ENCODE assay signal across 23 cellular contexts in the genomic region with DNA sequence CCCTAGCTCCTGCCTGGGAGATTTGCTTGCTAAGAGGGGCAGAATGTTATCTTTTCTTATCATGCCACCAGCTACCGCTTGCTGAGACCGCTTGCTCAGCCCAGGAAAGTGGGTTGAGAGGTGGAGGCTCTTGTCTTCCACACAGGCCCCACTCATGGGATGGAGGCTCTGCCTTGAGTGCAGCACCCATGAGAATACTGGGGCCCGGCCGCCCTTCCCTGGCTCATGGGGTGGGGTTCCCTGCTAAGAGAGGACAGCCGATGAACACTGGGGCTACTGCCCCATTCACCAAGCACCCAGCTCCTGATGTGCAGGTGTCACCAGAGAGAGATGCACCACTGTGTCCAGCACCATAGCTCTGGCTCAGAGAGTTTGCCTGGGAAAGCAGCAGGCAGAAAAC. TPM values are rescaled to one million over a fixed set of nuclear protein-coding genes. Genes with fewer than 3 reads are reported as not detected.
DNase-seq lines count a peak whose midpoint lies in the region; ATAC-seq, FAIRE-seq and TF ChIP-seq lines count a peak whose summit lies in the region.
"Had no signal": no experiment of that assay in that cellular context is flagged by ENCODE, and none has a peak within 500 bp of the region (broad histone marks: within the 10 kb centered on the region; RNA-seq: fewer than 3 reads in every experiment).

No MANE protein-coding gene starts in this region.

- CTCF ChIA-PET in HepG2 (lab: Yijun Ruan, JAX; ENCODE audit: low intra/inter-chr PET ratio, low total read pairs) = no interaction called here

- H4K20me1 ChIP-seq in astrocyte (ENCODE audit: insufficient read depth, low read length) (no peaks in the 10 kb centered on the region), osteoblast (ENCODE audit: insufficient read depth, low read length) (no peaks in the 10 kb centered on the region), HepG2 (ENCODE audit: insufficient read depth, low read length) (no peaks in the 10 kb centered on the region)
- H4K20me1 ChIP-seq: BLaER1 treated with 17β-estradiol and CSF1 and Interleukin-3, amounts not matched to agents 10 nM and 100 nM had no signal

- peaks cover 2% of the 10 kb centered on the region for H3K4me1 Mint-ChIP-seq in astrocyte (ENCODE audit: low read depth, unreplicated experiment)

- no peak overlapping the region for H3K27ac ChIP-seq in astrocyte (ENCODE audit: low read depth, low read length)
- H3K27ac ChIP-seq in osteoblast (ENCODE audit: low read depth, low read length) = no peak overlapping the region
- no peak overlapping the region for H3K27ac ChIP-seq in HepG2 (ENCODE audit: extremely low read length, insufficient read depth, low read length)
- H3K27ac ChIP-seq: 22Rv1; A549; BLaER1 treated with 17β-estradiol and CSF1 and Interleukin-3, amounts not matched to agents 10 nM and 100 nM; C4-2B had no signal

- H2AFZ ChIP-seq in astrocyte (ENCODE audit: low read depth, low read length) (no peak overlapping the region), osteoblast (ENCODE audit: low read length) (no peak overlapping the region), HepG2 (ENCODE audit: low read length) (no peak overlapping the region)

- in situ Hi-C loops in HepG2 (cut with HindIII; ENCODE audit: extremely low pct_ligation_motif_present, low pct_unique_long_range_greater_than_20kb) = no loop called here

- WGBS in HepG2 (ENCODE audit: low lambda C conversion rate) = 75% methylated on average over 5 of the region's 5 CpGs

- H3K9me3 ChIP-seq in astrocyte (ENCODE audit: insufficient read depth, low read depth, low read length) (no peaks in the 10 kb centered on the region), osteoblast (ENCODE audit: low read depth, low read length) (no peaks in the 10 kb centered on the region), HepG2 (ENCODE audit: low read length) (no peaks in the 10 kb centered on the region)
- H3K9me3 ChIP-seq: A549; BLaER1 treated with 17β-estradiol and CSF1 and Interleukin-3, amounts not matched to agents 10 nM and 100 nM; Caco-2 had no signal

- no peak for TF ChIP-seq RAD21 in HepG2 (CRISPR knock-in tag; IDR thresholded peaks at IDR 0.05)

- no peaks in the 10 kb centered on the region for H3K9me3 Mint-ChIP-seq in astrocyte (ENCODE audit: unreplicated experiment)
- H3K9me3 Mint-ChIP-seq: CD4-positive, alpha-beta T cell; CD8-positive, alpha-beta T cell had no signal

- TF ChIP-seq POLR2A in GM18505 (IDR thresholded peaks at IDR 0.05; ENCODE audit: borderline replicate concordance, extremely low read depth, insufficient read depth, insufficient read length) (no peak), HepG2 (IDR thresholded peaks at IDR 0.05; ENCODE audit: insufficient read depth in 1 of 2, low read depth in 2 of 2, low read length in 2 of 2) (no peak)

- no peaks in the 10 kb centered on the region for H3K36me3 Mint-ChIP-seq in astrocyte (ENCODE audit: low read depth, unreplicated experiment)
- H3K36me3 Mint-ChIP-seq: CD8-positive, alpha-beta T cell had no signal

- POLR2A ChIA-PET in HepG2 (lab: Yijun Ruan, JAX) = interaction anchor here (1.4 kb wide), 1 partner anchor 18 kb away, joined by 3 read pairs; a partner anchor contains a TSS

- H3K27me3 Mint-ChIP-seq in astrocyte (ENCODE audit: low read depth, unreplicated experiment) = peaks cover 14% of the 10 kb centered on the region
- H3K27me3 Mint-ChIP-seq: CD4-positive, alpha-beta T cell had no signal

- DNase-seq in astrocyte (ENCODE audit: low read depth) (no peak), osteoblast (ENCODE audit: insufficient read length, low spot score, missing footprints) (peak; percentile 77), HepG2 (ENCODE audit: low spot score) (no peak)
- DNase-seq: AML-193; Caco-2; Calu3; CD4-positive, alpha-beta T cell; CD8-positive, alpha-beta T cell; DND-41; EL; GDM1 had no signal

- ATAC-seq in esophagus mucosa = peak; percentile 21
- ATAC-seq in GM18505 (IDR thresholded peaks at IDR 0.05; ENCODE audit: unreplicated experiment) = no peak
- no peak for ATAC-seq in HG03378 (IDR thresholded peaks at IDR 0.05; ENCODE audit: unreplicated experiment)
- ATAC-seq in HepG2 = no peak
- ATAC-seq: A549; CD8-positive, alpha-beta T cell; GM12878 had no signal

- H3K36me3 ChIP-seq in astrocyte (ENCODE audit: insufficient read depth, low read length) = no peaks in the 10 kb centered on the region
- H3K36me3 ChIP-seq in osteoblast (ENCODE audit: insufficient read depth, low read length) = no peaks in the 10 kb centered on the region
- H3K36me3 ChIP-seq in HepG2 (replicated peaks in 1 of 2; ENCODE audit: control insufficient read depth in 1 of 2, insufficient read depth in 2 of 2, low read length in 2 of 2) = no peaks in the 10 kb centered on the region
- H3K36me3 ChIP-seq: BLaER1 treated with 17β-estradiol and CSF1 and Interleukin-3, amounts not matched to agents 10 nM and 100 nM had no signal

- TF ChIP-seq CTCF in astrocyte (IDR thresholded peaks at IDR 0.05; ENCODE audit: insufficient read depth, low read depth, low read length) = no peak
- TF ChIP-seq CTCF in osteoblast (IDR thresholded peaks at IDR 0.05; ENCODE audit: extremely low read depth, low read depth, low read length) = no peak
- TF ChIP-seq CTCF in HepG2 (CRISPR knock-in tag; IDR thresholded peaks at IDR 0.05) = no peak

- H3K27ac Mint-ChIP-seq in astrocyte (ENCODE audit: unreplicated experiment) = peak overlapping the region; percentile 31
- H3K27ac Mint-ChIP-seq: B cell; CD4-positive, alpha-beta T cell; CD8-positive, alpha-beta T cell had no signal

- no peak for TF ChIP-seq EP300 in HepG2 (IDR thresholded peaks at IDR 0.05; ENCODE audit: low read depth in 2 of 2, low read length in 2 of 2)
- no peak for TF ChIP-seq EP300 in HepG2 (CRISPR knock-in tag; IDR thresholded peaks at IDR 0.05; ENCODE audit: borderline replicate concordance)

- no peak overlapping the region for H3K4me3 ChIP-seq in astrocyte (ENCODE audit: insufficient read depth, low read depth, low read length)
- no peak overlapping the region for H3K4me3 ChIP-seq in osteoblast (ENCODE audit: insufficient read depth, low read length)
- no peak overlapping the region for H3K4me3 ChIP-seq in HepG2 (replicated peaks in 1 of 3; ENCODE audit: insufficient read depth in 1 of 3, low read depth in 2 of 3, low read length in 3 of 3)
- H3K4me3 ChIP-seq: A549; BLaER1 treated with 17β-estradiol and CSF1 and Interleukin-3, amounts not matched to agents 10 nM and 100 nM; GM12878 had no signal

- H3K27me3 ChIP-seq in astrocyte (ENCODE audit: insufficient read depth, low read length) = no peaks in the 10 kb centered on the region
- no peaks in the 10 kb centered on the region for H3K27me3 ChIP-seq in osteoblast (ENCODE audit: insufficient read depth, low read length)
- peaks cover 0 to 13% of the 10 kb centered on the region in 2 experiments; a peak in 2 of 5 replicates for H3K27me3 ChIP-seq in HepG2 (ENCODE audit: control insufficient read depth in 1 of 2, insufficient read depth in 2 of 2, low read length in 2 of 2)
- H3K27me3 ChIP-seq: BLaER1 treated with 17β-estradiol and CSF1 and Interleukin-3, amounts not matched to agents 10 nM and 100 nM had no signal

- H3K9ac ChIP-seq in astrocyte (ENCODE audit: low read length) (no peak overlapping the region), HepG2 (ENCODE audit: insufficient read depth, low read depth, low read length) (no peak overlapping the region)
- H3K9ac ChIP-seq: BLaER1 treated with 17β-estradiol and CSF1 and Interleukin-3, amounts not matched to agents 10 nM and 100 nM had no signal

- intact Hi-C loops in HepG2 (cut with micrococcal nuclease; ENCODE audit: unreplicated experiment) = no loop called here

- FAIRE-seq in astrocyte (lab: Jason Lieb, UNC) (no peak), HepG2 (lab: Jason Lieb, UNC) (no peak)
- FAIRE-seq: A549, D721Med, GM12878, GM12892, GM19239 had no signal

- no TSS peak for BruUV-seq in HepG2 (replicated peaks; lab: Mats Ljungman, UMichigan)

- H3K4me3 Mint-ChIP-seq in astrocyte (ENCODE audit: unreplicated experiment) = no peak overlapping the region
- H3K4me3 Mint-ChIP-seq: B cell; CD4-positive, alpha-beta T cell; CD8-positive, alpha-beta T cell had no signal

- H3K4me1 ChIP-seq in astrocyte (ENCODE audit: insufficient read depth, low read length) (no peaks in the 10 kb centered on the region), osteoblast (ENCODE audit: insufficient read depth, low read length) (no peaks in the 10 kb centered on the region), HepG2 (ENCODE audit: insufficient read depth, low read length) (peaks cover 59% of the 10 kb centered on the region)
- H3K4me1 ChIP-seq: A549, Caco-2 had no signal

- H3K79me2 ChIP-seq in astrocyte (ENCODE audit: insufficient read depth, low read length) (no peaks in the 10 kb centered on the region), osteoblast (ENCODE audit: insufficient read depth, low read length) (no peaks in the 10 kb centered on the region), HepG2 (ENCODE audit: insufficient read depth, low read length) (no peaks in the 10 kb centered on the region)

- H3K4me2 ChIP-seq in astrocyte (ENCODE audit: low read length) = no peak overlapping the region
- H3K4me2 ChIP-seq in osteoblast (ENCODE audit: insufficient read depth, low read length) = no peak overlapping the region
- H3K4me2 ChIP-seq in HepG2 (ENCODE audit: low read depth, low read length) = no peak overlapping the region
- H3K4me2 ChIP-seq: A549; BLaER1 treated with 17β-estradiol and CSF1 and Interleukin-3, amounts not matched to agents 10 nM and 100 nM had no signal

RNA-seq across cellular contexts. Expression of a gene that starts 55.2 kb away (rescaled TPM):
- total RNA-seq in astrocyte (22.4 and 27.4 TPM in 2 replicates), esophagus mucosa (37.2 TPM), osteoblast (10.5 and 11.8 TPM in 2 replicates), HepG2 (2016; rRNA removed; fragmentation: Illumina TruSeq; extraction: Trizol) (37.5 and 52.4 TPM in 2 replicates)
- total RNA-seq in HepG2 (2016; cell fraction: cytosol; rRNA removed; fragmentation: Illumina TruSeq; extraction: Trizol; ENCODE audit: low read depth) = 5.9 and 6.0 TPM in 2 replicates
- total RNA-seq in HepG2 (2016; cell fraction: insoluble cytoplasmic fraction; rRNA removed; fragmentation: Illumina TruSeq; extraction: Trizol) = 39.9 and 50.0 TPM in 2 replicates
- 15.6 and 17.9 TPM in 2 replicates for total RNA-seq in HepG2 (2016; cell fraction: membrane; rRNA removed; fragmentation: Illumina TruSeq; extraction: Trizol)
- total RNA-seq in HepG2 (2016; cell fraction: nucleus; rRNA removed; fragmentation: Illumina TruSeq; extraction: Trizol) = 19.5 and 22.8 TPM in 2 replicates
- 16.1 and 20.1 TPM in 2 replicates for polyA plus RNA-seq in HepG2 (2011; rRNA removed)
- 12.5 and 16.0 TPM in 2 replicates for polyA plus RNA-seq in HepG2 (2011; cell fraction: cytosol; rRNA removed)
- 7.8 and 11.5 TPM in 2 replicates for polyA plus RNA-seq in HepG2 (2011; cell fraction: nucleus; rRNA removed)
- 23.1 and 26.3 TPM in 2 replicates for polyA plus RNA-seq in HepG2 (2012)
- polyA plus RNA-seq in HepG2 (2016; cell fraction: cytosol; fragmentation: Illumina TruSeq; extraction: Trizol; ENCODE audit: low read depth) = 10.2 and 11.1 TPM in 2 replicates
- 61.1 and 65.6 TPM in 2 replicates for polyA plus RNA-seq in HepG2 (2016; cell fraction: insoluble cytoplasmic fraction; fragmentation: Illumina TruSeq; extraction: Trizol; ENCODE audit: low read depth)
- polyA plus RNA-seq in HepG2 (2016; cell fraction: membrane; fragmentation: Illumina TruSeq; extraction: Trizol; ENCODE audit: low read depth) = 16.9 and 18.1 TPM in 2 replicates
- 34.4 and 36.9 TPM in 2 replicates for polyA plus RNA-seq in HepG2 (2016; cell fraction: nucleus; fragmentation: Illumina TruSeq; extraction: Trizol; ENCODE audit: insufficient read depth, low read depth)
- polyA minus RNA-seq in HepG2 (2011; rRNA and poly(A)+ RNA removed; ENCODE audit: low replicate concordance) = 9.7 and 17.6 TPM in 2 replicates
- 12.7 and 20.2 TPM in 2 replicates for polyA minus RNA-seq in HepG2 (2011; cell fraction: cytosol; rRNA and poly(A)+ RNA removed)
- polyA minus RNA-seq in HepG2 (2011; cell fraction: nucleus; rRNA and poly(A)+ RNA removed) = 7.2 and 8.7 TPM in 2 replicates
